In the genomic region with DNA sequence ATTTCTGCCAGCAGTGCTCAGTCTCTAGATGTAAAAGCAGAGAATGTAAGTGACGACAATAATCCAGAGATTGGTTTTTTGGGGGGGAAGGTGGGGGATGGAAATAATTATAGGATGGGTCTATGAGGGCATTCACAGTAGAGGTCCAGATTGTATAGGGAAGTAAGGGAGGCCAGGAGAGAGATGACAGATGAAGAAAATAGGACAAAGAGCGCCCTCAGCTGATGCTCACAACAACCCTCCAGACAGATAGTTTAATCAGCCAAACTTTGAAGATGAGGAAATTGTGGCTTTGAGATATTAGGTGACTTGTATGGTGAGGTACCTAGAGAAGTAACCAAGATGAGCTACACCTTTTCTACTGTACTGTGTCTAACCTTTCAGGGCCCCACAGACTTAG, we compare ENCODE assay signal across 20 cellular contexts.
DNase-seq lines count a peak whose midpoint lies in the region; ATAC-seq and TF ChIP-seq lines count a peak whose summit lies in the region.
"Had no signal": no experiment of that assay in that cellular context is flagged by ENCODE, and none has a peak within 500 bp of the region (broad histone marks: within the 10 kb centered on the region; RNA-seq: fewer than 3 reads in every experiment).

No MANE protein-coding gene starts in this region.

- H3K27me3 Mint-ChIP-seq in neural progenitor cell (ENCODE audit: insufficient read depth, low read depth), result no peaks in the 10 kb centered on the region

- TF ChIP-seq CTCF in PC-3 (conservative IDR thresholded peaks at IDR 0.05; ENCODE audit: low read depth, low read length) (no peak), neural progenitor cell (IDR thresholded peaks at IDR 0.05) (peak; percentile 14)

- CTCF ChIA-PET in PC-3 (lab: Charles Lee), result no interaction called here

- H3K4me3 Mint-ChIP-seq in neural progenitor cell, result no peak overlapping the region
- H3K4me3 Mint-ChIP-seq: CD4-positive, alpha-beta T cell; T-helper 2 cell treated with Interferon-gamma antibody and Interleukin-4, amounts not matched to agents 5 μg/mL and 100 μg/mL, for 36 hours had no signal

- H3K4me2 ChIP-seq in PC-3 (ENCODE audit: low read length) (no peak overlapping the region), neural progenitor cell (no peak overlapping the region)
- H3K4me2 ChIP-seq: BLaER1 treated with 17β-estradiol and CSF1 and Interleukin-3, amounts not matched to agents 10 nM and 100 nM had no signal

- H4K20me1 ChIP-seq in PC-3 (ENCODE audit: low read length) (no peaks in the 10 kb centered on the region), neural progenitor cell (ENCODE audit: low read depth) (no peaks in the 10 kb centered on the region)

- H3K4me1 Mint-ChIP-seq in neural progenitor cell, result no peaks in the 10 kb centered on the region

- H3K9me3 Mint-ChIP-seq in neural progenitor cell, result no peaks in the 10 kb centered on the region
- H3K9me3 Mint-ChIP-seq: CD4-positive, alpha-beta T cell; T-helper 2 cell treated with Interferon-gamma antibody and Interleukin-4, amounts not matched to agents 5 μg/mL and 100 μg/mL, for 36 hours had no signal

- no peaks in the 10 kb centered on the region for H3K36me3 ChIP-seq in PC-3 (ENCODE audit: low read depth, low read length)
- H3K36me3 ChIP-seq in neural progenitor cell, result no peaks in the 10 kb centered on the region
- H3K36me3 ChIP-seq: BLaER1 treated with 17β-estradiol and CSF1 and Interleukin-3, amounts not matched to agents 10 nM and 100 nM; SJCRH30 had no signal

- DNase-seq in NOMO-1 treated with dmso at 0.1 percent for 144 hours (lab: John Stamatoyannopoulos, UW; ENCODE audit: unreplicated experiment) (peak; percentile 1), NOMO-1 treated with DMSO at 0.1 percent for 48 hours (lab: John Stamatoyannopoulos, UW; ENCODE audit: unreplicated experiment) (no peak), KBM-7 (peak; percentile 16), PC-3 (peak; percentile 4), neural progenitor cell (ENCODE audit: low spot score) (no peak), Right ventricle myocardium superior (no peak)
- DNase-seq in activated T-cell treated with anti-CD3 and anti-CD28 coated beads, Interleukin-2, amount 50 U/mL, for 1 hour, result no peak
- DNase-seq: AML-193; CD4-positive, alpha-beta T cell; GDM1; IMR-90; MV-4-11; NCI-H2029 treated with DMSO at 0.1 percent for 48 hours; NCI-H446 treated with DMSO at 0.1 percent for 48 hours; T-helper 1 cell had no signal

- H3K36me3 Mint-ChIP-seq in neural progenitor cell, result no peaks in the 10 kb centered on the region

- intact Hi-C loops in PC-3 (cut with micrococcal nuclease) (no loop called here), Right ventricle myocardium superior (cut with DNase I) (no loop called here)

- H3K9ac ChIP-seq in PC-3 (ENCODE audit: low read length), result no peak overlapping the region
- H3K9ac ChIP-seq in neural progenitor cell, result no peak overlapping the region
- H3K9ac ChIP-seq: BLaER1 treated with 17β-estradiol and CSF1 and Interleukin-3, amounts not matched to agents 10 nM and 100 nM had no signal

- H3K9me3 ChIP-seq in PC-3 (ENCODE audit: low read length), result no peaks in the 10 kb centered on the region
- H3K9me3 ChIP-seq in neural progenitor cell (ENCODE audit: low read depth), result no peaks in the 10 kb centered on the region
- H3K9me3 ChIP-seq: BLaER1 treated with 17β-estradiol and CSF1 and Interleukin-3, amounts not matched to agents 10 nM and 100 nM; SJCRH30 had no signal

- BruUV-seq in PC-3 (replicated peaks; lab: Mats Ljungman, UMichigan), result no TSS peak

- in situ Hi-C loops in KBM-7 (cut with MboI; ENCODE audit: low pct_unique_long_range_greater_than_20kb, low sequenced_read_pairs), result no loop called here

- H3K79me2 ChIP-seq in PC-3 (ENCODE audit: low read length) (no peaks in the 10 kb centered on the region), neural progenitor cell (ENCODE audit: low read depth) (no peaks in the 10 kb centered on the region)

- H3K9me2 ChIP-seq in PC-3 (replicated peaks; ENCODE audit: low read length), result no peaks in the 10 kb centered on the region

- H3K27ac ChIP-seq in PC-3 (ENCODE audit: low read length) (no peak overlapping the region), neural progenitor cell (no peak overlapping the region)
- H3K27ac ChIP-seq: BLaER1 treated with 17β-estradiol and CSF1 and Interleukin-3, amounts not matched to agents 10 nM and 100 nM; SJCRH30 had no signal

- POLR2A ChIA-PET in PC-3 (lab: Charles Lee; ENCODE audit: unreplicated experiment), result no interaction called here

- ATAC-seq in PC-3 (no peak), HG03196 (IDR thresholded peaks at IDR 0.05; ENCODE audit: unreplicated experiment) (no peak), Right ventricle myocardium superior (ENCODE audit: poor library complexity) (no peak)
- ATAC-seq: GM12878 had no signal

- H3F3A ChIP-seq in PC-3 (ENCODE audit: low read length, unreplicated experiment) (no peaks in the 10 kb centered on the region), neural progenitor cell (ENCODE audit: low read depth) (no peaks in the 10 kb centered on the region)

- no peak overlapping the region for H2AFZ ChIP-seq in PC-3 (ENCODE audit: low read length)
- H2AFZ ChIP-seq in neural progenitor cell (replicated peaks), result no peak overlapping the region

- H3K4me1 ChIP-seq in PC-3 (ENCODE audit: insufficient read depth, low read length) (peaks cover 5% of the 10 kb centered on the region; the same call in 1 of the 2 replicates), neural progenitor cell (no peaks in the 10 kb centered on the region)
- H3K4me1 ChIP-seq: BLaER1 treated with 17β-estradiol and CSF1 and Interleukin-3, amounts not matched to agents 10 nM and 100 nM; SJCRH30 had no signal

- no peak overlapping the region for H3K4me3 ChIP-seq in PC-3 (ENCODE audit: low read length)
- H3K4me3 ChIP-seq in neural progenitor cell, result no peak overlapping the region
- H3K4me3 ChIP-seq: BLaER1 treated with 17β-estradiol and CSF1 and Interleukin-3, amounts not matched to agents 10 nM and 100 nM; GM12878; SJCRH30 had no signal

- H3K27me3 ChIP-seq in PC-3 (ENCODE audit: low read length) (no peaks in the 10 kb centered on the region), neural progenitor cell (no peaks in the 10 kb centered on the region)
- H3K27me3 ChIP-seq: SJCRH30 had no signal

- H3K27ac Mint-ChIP-seq in neural progenitor cell, result no peak overlapping the region
- H3K27ac Mint-ChIP-seq: CD4-positive, alpha-beta T cell; T-helper 2 cell treated with Interferon-gamma antibody and Interleukin-4, amounts not matched to agents 5 μg/mL and 100 μg/mL, for 36 hours had no signal

Comparison
In these comparisons a context has a peak if more than half of its experiments do, and no peak if none do; other contexts are left out.
1. DNase-seq: peak in NOMO-1 treated with dmso at 0.1 percent for 144 hours (single experiment), KBM-7 (single experiment) and PC-3 (single experiment); none in NOMO-1 treated with DMSO at 0.1 percent for 48 hours (single experiment), neural progenitor cell (single experiment), activated T-cell treated with anti-CD3 and anti-CD28 coated beads, Interleukin-2, amount 50 U/mL, for 1 hour (single experiment) and Right ventricle myocardium superior (single experiment).